ENCODE assay signal across 21 cellular contexts in the genomic region with DNA sequence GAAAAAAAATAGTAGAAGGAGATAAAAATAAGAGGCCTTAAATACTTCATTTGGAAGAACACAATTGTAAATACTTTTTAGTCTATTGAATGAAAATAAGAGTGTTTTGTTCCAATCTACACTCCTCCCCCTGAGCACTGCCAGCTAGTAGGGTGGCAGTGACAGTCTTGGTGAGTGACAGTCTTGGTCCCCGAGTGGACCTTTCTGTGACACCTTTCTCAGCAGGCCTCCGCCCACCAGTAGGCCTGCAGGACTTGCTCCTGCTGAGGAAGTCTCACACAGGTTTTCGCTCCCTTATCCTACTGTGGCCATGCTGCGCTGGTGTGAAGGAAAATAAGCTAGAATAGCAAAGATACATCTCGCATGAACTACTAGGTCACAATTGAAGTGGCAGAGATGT.
"Had no signal": no experiment of that assay in that cellular context is flagged by ENCODE, and none has a peak within 500 bp of the region (broad histone marks: within the 10 kb centered on the region; RNA-seq: fewer than 3 reads in every experiment).

No MANE protein-coding gene starts in this region.

- H3K9ac ChIP-seq: SK-N-SH had no signal

- DNase-seq: KBM-7; MV-4-11; NCI-H1048; NCI-H1105; NCI-H1417; NCI-H1436 treated with DMSO at 0.1 percent for 48 hours; NCI-H1694; NCI-H187 treated with DMSO at 0.1 percent for 48 hours; NCI-H2029 treated with DMSO at 0.1 percent for 48 hours; NCI-H2171 treated with DMSO at 0.1 percent for 48 hours; NCI-H226; NCI-H446; NCI-H510A; NCI-H524 treated with DMSO at 0.1 percent for 48 hours; NCI-H69; NCI-H774; NK-92 treated with Interleukin-12 subunit alpha and Interleukin-12 subunit beta, amount 100 ng/mL, for 24 hours; PC-3; SHP77; SK-N-SH had no signal

- H3K9me3 ChIP-seq: SK-N-SH had no signal

- H3K4me2 ChIP-seq: SK-N-SH had no signal

- H3K27ac ChIP-seq: RWPE1 had no signal
